In genomic region chr1:206930210-206930798, GRCh38 we compare ENCODE assay signal across 10 cellular contexts. TPM values are rescaled to one million over a fixed set of nuclear protein-coding genes. Genes with fewer than 3 reads are reported as not detected.
DNase-seq lines count a peak whose midpoint lies in the region; ATAC-seq, FAIRE-seq and TF ChIP-seq lines count a peak whose summit lies in the region.
"Had no signal": no experiment of that assay in that cellular context is flagged by ENCODE, and none has a peak within 500 bp of the region (broad histone marks: within the 10 kb centered on the region; RNA-seq: fewer than 3 reads in every experiment).

No MANE protein-coding gene starts in this region.

- no peaks in the 10 kb centered on the region for H3K27me3 Mint-ChIP-seq in central memory CD8-positive, alpha-beta T cell

- TF ChIP-seq POLR2A in GM12892 (IDR thresholded peaks at IDR 0.05; ENCODE audit: low read depth, low read length) (peak; percentile 55; the same call in 1 of the 2 replicates), lower leg skin (IDR thresholded peaks at IDR 0.05) (no peak)

- H3K36me3 Mint-ChIP-seq in central memory CD8-positive, alpha-beta T cell (ENCODE audit: insufficient read depth) = peaks cover 1% of the 10 kb centered on the region

- H3K4me3 ChIP-seq in lower leg skin (ENCODE audit: low read depth, poor library complexity, severe bottlenecking) = no peak overlapping the region

- intact Hi-C loops in lower leg skin (cut with DNase I; ENCODE audit: low total_unique reads) = no loop called here

- WGBS in lower leg skin, 2 donors = 73 to 79% methylated on average over 17 of the region's 17 CpGs

- TF ChIP-seq CTCF in lower leg skin (IDR thresholded peaks at IDR 0.05) = no peak

- no peaks in the 10 kb centered on the region for H3K9me3 Mint-ChIP-seq in central memory CD8-positive, alpha-beta T cell

- peak overlapping the region; percentile 52 for H3K4me3 Mint-ChIP-seq in central memory CD8-positive, alpha-beta T cell

- peak; percentile 76 for ATAC-seq in GM19463 (IDR thresholded peaks at IDR 0.05; ENCODE audit: unreplicated experiment)
- peak; percentile 77 for ATAC-seq in HG03442 (IDR thresholded peaks at IDR 0.05; ENCODE audit: unreplicated experiment)
- peak; percentile 20 for ATAC-seq in central memory CD8-positive, alpha-beta T cell (replicated peaks; ENCODE audit: extremely low read depth, poor library complexity, severe bottlenecking)

- peak; percentile 97 for FAIRE-seq in GM12892 (lab: Jason Lieb, UNC)

- peak overlapping the region; percentile 89 for H3K27ac Mint-ChIP-seq in central memory CD8-positive, alpha-beta T cell (ENCODE audit: low read depth)

- H3K4me1 Mint-ChIP-seq in central memory CD8-positive, alpha-beta T cell = peaks cover 19% of the 10 kb centered on the region

- DNase-seq in GM12892 (ENCODE audit: insufficient read length) (peak; percentile 70), NCI-H345 (lab: John Stamatoyannopoulos, UW) (no peak), NCI-H1694 treated with DMSO at 0.1 percent for 48 hours (lab: John Stamatoyannopoulos, UW) (no peak), lower leg skin (ENCODE audit: low spot score in 2 of 2) (no peak), NCI-H1417 treated with DMSO at 0.1 percent for 48 hours (lab: John Stamatoyannopoulos, UW) (no peak)
- DNase-seq in central memory CD8-positive, alpha-beta T cell (ENCODE audit: low spot score in 2 of 2) = no peak
- DNase-seq: IMR-90 had no signal

RNA-seq across cellular contexts. Expression of gene FCMR, which starts 8.6 kb away (rescaled TPM):
- 110 TPM for polyA plus RNA-seq in GM12892 (2012; ENCODE audit: missing spikeins)
- total RNA-seq in lower leg skin = 1 to 10 TPM in 2 of 4 donors, under 1 TPM in 1, not detected in 1; 0.34 to 1.4 (median 1.3) TPM
- total RNA-seq: IMR-90 had no signal
- polyA plus RNA-seq: neural cell had no signal

RNA-seq across cellular contexts. Expression of gene PIGR, which starts 16.0 kb away (rescaled TPM):
- 55.2 TPM for polyA plus RNA-seq in GM12892 (2012; ENCODE audit: missing spikeins)
- 1 to 10 TPM in 2 of 4 donors, under 1 TPM in 1, not detected in 1; 0.55 to 4.7 (median 2.0) TPM for total RNA-seq in lower leg skin
- total RNA-seq: IMR-90 had no signal
- polyA plus RNA-seq: IMR-90, neural cell had no signal

RNA-seq across cellular contexts. Expression of gene IL24, which starts 33.1 kb away (rescaled TPM):
- 12.3 TPM for polyA plus RNA-seq in GM12892 (2012; ENCODE audit: missing spikeins)
- total RNA-seq in lower leg skin = not detected
- polyA plus RNA-seq: neural cell had no signal

RNA-seq across cellular contexts. Expression of gene FCAMR, which starts 40.0 kb away (rescaled TPM):
- polyA plus RNA-seq in GM12892 (2012; ENCODE audit: missing spikeins) = not detected
- not detected for total RNA-seq in lower leg skin
- total RNA-seq: IMR-90 had no signal
- polyA plus RNA-seq: IMR-90, neural cell had no signal

Comparison
In these comparisons a context has a peak if more than half of its experiments do, and no peak if none do; other contexts are left out.
1. ATAC-seq: peak in every context shown above with its lines; median percentile 77 in HG03442; 76 in GM19463; 20 in central memory CD8-positive, alpha-beta T cell.